ENCODE assay signal across 1 cellular context in genomic region chr2:84960157-84960506, GRCh38.
TF ChIP-seq lines count a peak whose summit lies in the region.

No MANE protein-coding gene starts in this region.

TF ChIP-seq in GM12878, 131 proteins besides CTCF, POLR2A, EP300 and RAD21:
- TF ChIP-seq CBX5 (IDR thresholded peaks at IDR 0.05; ENCODE audit: low read depth) (no peak), EGR1 (IDR thresholded peaks at IDR 0.05; ENCODE audit: borderline replicate concordance in 1 of 2, low read depth in 2 of 2, low read length in 2 of 2) (no peak), SP1 (IDR thresholded peaks at IDR 0.05; ENCODE audit: low read depth, low read length) (no peak), IRF5 (IDR thresholded peaks at IDR 0.05; ENCODE audit: borderline replicate concordance) (no peak), SMC3 (IDR thresholded peaks at IDR 0.05; ENCODE audit: borderline replicate concordance, low read length) (no peak), HDAC2 (IDR thresholded peaks at IDR 0.05) (no peak), MXI1 (IDR thresholded peaks at IDR 0.05; ENCODE audit: low read depth, low read length) (no peak), RUNX3 (IDR thresholded peaks at IDR 0.05; ENCODE audit: low read length) (no peak), EZH2 (IDR thresholded peaks at IDR 0.05; ENCODE audit: borderline replicate concordance, control insufficient read depth, low read depth, low read length) (no peak), SIN3A (IDR thresholded peaks at IDR 0.05; ENCODE audit: low read depth, low read length) (no peak), YBX1 (IDR thresholded peaks at IDR 0.05) (no peak)
